In the genomic region with DNA sequence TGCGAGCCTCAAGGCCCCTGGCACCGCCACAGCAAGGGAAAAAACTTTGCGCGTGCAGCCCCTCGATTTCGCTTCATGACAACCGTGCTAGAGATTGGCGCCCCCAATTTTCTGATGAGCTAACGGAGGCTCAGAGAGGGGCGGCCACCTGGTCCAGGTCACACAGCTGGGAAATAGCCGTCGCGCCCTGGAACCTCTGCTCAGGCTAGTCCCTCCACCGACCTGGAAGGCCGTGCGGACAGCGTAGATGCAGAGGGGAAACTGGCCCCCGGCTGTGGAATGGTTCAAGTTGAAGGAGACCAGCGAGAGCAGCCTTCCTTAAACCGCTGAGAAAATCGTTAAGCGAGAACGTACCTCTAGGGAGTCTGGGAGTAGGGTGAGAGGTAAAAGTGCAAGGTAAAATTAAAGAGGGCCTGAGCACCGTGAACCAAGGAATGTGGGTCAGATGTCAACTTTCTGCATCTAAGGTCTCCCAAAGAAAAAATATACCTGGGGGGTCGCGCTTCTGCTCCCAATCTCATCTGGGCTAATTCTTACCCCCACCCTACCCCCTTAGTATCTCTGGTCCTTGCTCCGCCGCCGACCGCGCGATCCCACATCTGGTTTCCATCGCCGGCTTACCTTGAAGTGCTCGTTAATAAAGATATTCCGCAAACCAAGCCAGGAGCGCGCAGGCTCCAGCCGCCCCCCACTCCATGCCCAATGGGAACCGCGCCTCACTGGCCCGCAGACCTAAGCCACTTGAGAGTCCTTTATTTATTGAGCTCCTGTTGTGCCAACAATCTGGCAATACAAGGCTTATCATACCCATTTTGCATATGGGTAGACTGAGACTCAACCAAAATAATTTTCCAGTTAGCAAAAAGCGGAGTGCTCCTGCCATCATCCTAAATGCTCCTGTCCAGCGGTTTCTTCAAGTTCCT, we compare ENCODE assay signal across 15 cellular contexts. TPM values are rescaled to one million over a fixed set of nuclear protein-coding genes. Genes with fewer than 3 reads are reported as not detected.
"Had no signal": no experiment of that assay in that cellular context is flagged by ENCODE, and none has a peak within 500 bp of the region (broad histone marks: within the 10 kb centered on the region; RNA-seq: fewer than 3 reads in every experiment).

No MANE protein-coding gene starts in this region.

- DNase-seq: activated CD4-positive, alpha-beta T cell treated with anti-CD3 and anti-CD28 coated beads for 36 hours; activated T-cell treated with anti-CD3 and anti-CD28 coated beads for 4 hours; body of pancreas; mucosa of descending colon; natural killer cell; stimulated activated CD4-positive, alpha-beta T cell treated with anti-CD3 and anti-CD28 coated beads, Interleukin-4, amount 100 ng/mL, for 1 hour; T1000; uterus had no signal

- H3K36me3 ChIP-seq: ovary, uterus had no signal

- H3K4me3 Mint-ChIP-seq: activated CD4-positive, alpha-beta T cell treated with anti-CD3 and anti-CD28 coated beads for 36 hours; central memory CD8-positive, alpha-beta T cell; natural killer cell had no signal

- H3K36me3 Mint-ChIP-seq: activated naive CD4-positive, alpha-beta T cell treated with anti-CD3 and anti-CD28 coated beads, Interleukin-2, amount 50 U/mL, for 24 hours; natural killer cell had no signal

- H3K4me3 ChIP-seq: body of pancreas, mucosa of descending colon, ovary, uterus had no signal

- FAIRE-seq: islet of Langerhans had no signal

- H3K27me3 ChIP-seq: ovary had no signal

- ATAC-seq: activated CD4-positive, alpha-beta T cell treated with anti-CD3 and anti-CD28 coated beads for 36 hours; body of pancreas; esophagus mucosa; left lobe of liver; mucosa of descending colon; natural killer cell had no signal

- H3K27ac Mint-ChIP-seq: activated CD4-positive, alpha-beta T cell treated with anti-CD3 and anti-CD28 coated beads for 36 hours; activated naive CD4-positive, alpha-beta T cell treated with anti-CD3 and anti-CD28 coated beads, Interleukin-2, amount 50 U/mL, for 24 hours; natural killer cell had no signal

- H3K9me3 ChIP-seq: body of pancreas, mucosa of descending colon, ovary, uterus had no signal

- H3K27ac ChIP-seq: body of pancreas, ovary, uterus had no signal

- H3K9me3 Mint-ChIP-seq: activated naive CD4-positive, alpha-beta T cell treated with anti-CD3 and anti-CD28 coated beads, Interleukin-2, amount 50 U/mL, for 24 hours; activated T-helper 2 cell treated with anti-CD3 and anti-CD28 coated beads, Interferon-gamma antibody, Interleukin-2, Interleukin-4, amounts not matched to agents 10 μg/mL and 5 μg/mL and 100 μg/mL, durations not matched to agents 14 hours and 24 hours and 36 hours; central memory CD8-positive, alpha-beta T cell; natural killer cell had no signal

RNA-seq across cellular contexts. Expression of a gene that starts 1.7 kb away (rescaled TPM):
- total RNA-seq: activated CD4-positive, alpha-beta T cell treated with anti-CD3 and anti-CD28 coated beads for 36 hours; activated T-helper 2 cell treated with anti-CD3 and anti-CD28 coated beads, Interferon-gamma antibody, Interleukin-2, Interleukin-4, amounts not matched to agents 10 μg/mL and 5 μg/mL and 100 μg/mL, durations not matched to agents 14 hours and 24 hours and 36 hours; body of pancreas; esophagus mucosa; left lobe of liver; mucosa of descending colon; natural killer cell had no signal
